Comparison of ENCODE assay signal across 8 cellular contexts in genomic region chr17:4365628-4366311, GRCh38. TPM values are rescaled to one million over a fixed set of nuclear protein-coding genes. Genes with fewer than 3 reads are reported as not detected.
DNase-seq lines count a peak whose midpoint lies in the region; ATAC-seq lines count a peak whose summit lies in the region.

No MANE protein-coding gene starts in this region.

- peak overlapping the region; percentile 86 for H3K27ac ChIP-seq in caudate nucleus (ENCODE audit: low read depth, low read length)

- in situ Hi-C loops in SK-MEL-5 (cut with HindIII; ENCODE audit: low pct_unique_long_range_greater_than_20kb, low sequenced_read_pairs), result no loop called here

- peak; percentile 14 for ATAC-seq in HG02981 (IDR thresholded peaks at IDR 0.05; ENCODE audit: unreplicated experiment)
- ATAC-seq in left lobe of liver, result peak; percentile 54

- DNase-seq in NK-92 treated with Interleukin-12 subunit alpha and Interleukin-12 subunit beta, amount 100 ng/mL, for 24 hours (lab: John Stamatoyannopoulos, UW), result peak; percentile 36
- no peak for DNase-seq in NK-92 (lab: John Stamatoyannopoulos, UW; ENCODE audit: unreplicated experiment)
- DNase-seq in SK-MEL-5 (ENCODE audit: low read depth, low spot score), result peak; percentile 23
- DNase-seq in caudate nucleus (lab: John Stamatoyannopoulos, UW), result peak in 19 of 61 donors; percentile 6 to 62 (median 46)
- peak; percentile 68 for DNase-seq in left lobe of liver (ENCODE audit: low spot score)
- peak in 2 of 3 experiments; percentile 5 to 38 for DNase-seq in stimulated activated CD4-positive, alpha-beta T cell treated with anti-CD3 and anti-CD28 coated beads, TNF-alpha, amount 100 ng/mL, for 4 hours (ENCODE audit: low read depth in 3 of 3)
- no peak for DNase-seq in hepatic stellate cell (ENCODE audit: low spot score)

RNA-seq across cellular contexts. Expression of gene UBE2G1, which starts 0.7 kb away (rescaled TPM):
- 54.0 and 57.0 TPM in 2 replicates for total RNA-seq in SK-MEL-5 (2014; rRNA removed; shearing (Covaris generic))
- 58.3 and 61.2 TPM in 2 replicates for polyA plus RNA-seq in SK-MEL-5 (2015; cell fraction: cytosol; rRNA removed)
- 19.6 and 22.2 TPM in 2 replicates for polyA plus RNA-seq in SK-MEL-5 (2015; cell fraction: nucleus; rRNA removed)
- 37.8 TPM for total RNA-seq in left lobe of liver

Comparison
In these comparisons a context has a peak if more than half of its experiments do, and no peak if none do; other contexts are left out.
1. DNase-seq: peak in NK-92 treated with Interleukin-12 subunit alpha and Interleukin-12 subunit beta, amount 100 ng/mL, for 24 hours (single experiment), SK-MEL-5 (single experiment), left lobe of liver (single experiment) and stimulated activated CD4-positive, alpha-beta T cell treated with anti-CD3 and anti-CD28 coated beads, TNF-alpha, amount 100 ng/mL, for 4 hours (2 of 3); none in NK-92 (single experiment) and hepatic stellate cell (single experiment).